ENCODE assay signal across 21 cellular contexts in genomic region chr1:220011620-220012019, GRCh38. TPM values are rescaled to one million over a fixed set of nuclear protein-coding genes. Genes with fewer than 3 reads are reported as not detected.
DNase-seq lines count a peak whose midpoint lies in the region; ATAC-seq and TF ChIP-seq lines count a peak whose summit lies in the region.
"Had no signal": no experiment of that assay in that cellular context is flagged by ENCODE, and none has a peak within 500 bp of the region (broad histone marks: within the 10 kb centered on the region; RNA-seq: fewer than 3 reads in every experiment).

No MANE protein-coding gene starts in this region.

- POLR2A ChIA-PET in activated CD4-positive, alpha-beta T cell treated with anti-CD3 and anti-CD28 coated beads for 36 hours (lab: Charles Lee): no interaction called here

- peak overlapping the region; percentile 54 to 61 for H3K27ac ChIP-seq in tibial artery
- H3K27ac ChIP-seq: 22Rv1, C4-2B, RWPE1 had no signal

- H3K4me1 ChIP-seq in tibial artery: peaks cover 0 to 27% (median 10%) of the 10 kb centered on the region in 4 donors

- H3K27me3 ChIP-seq in tibial artery: no peaks in the 10 kb centered on the region

- H3K4me1 Mint-ChIP-seq in activated CD4-positive, alpha-beta T cell treated with anti-CD3 and anti-CD28 coated beads for 36 hours: peaks cover 19% of the 10 kb centered on the region
- peaks cover 32% of the 10 kb centered on the region for H3K4me1 Mint-ChIP-seq in chondrocyte (ENCODE audit: low read depth)

- H3K4me3 ChIP-seq in tibial artery: no peak overlapping the region

- H3K27ac Mint-ChIP-seq in activated CD4-positive, alpha-beta T cell treated with anti-CD3 and anti-CD28 coated beads for 36 hours: no peak overlapping the region
- H3K27ac Mint-ChIP-seq in chondrocyte (ENCODE audit: unreplicated experiment): peak overlapping the region; percentile 71

- TF ChIP-seq CTCF in chondrocyte (IDR thresholded peaks at IDR 0.05) (no peak), tibial artery (IDR thresholded peaks at IDR 0.05) (no peak)

- DNase-seq in activated CD4-positive, alpha-beta T cell treated with anti-CD3 and anti-CD28 coated beads for 36 hours: no peak
- no peak for DNase-seq in activated CD4-positive, alpha-beta T cell treated with anti-CD3 and anti-CD28 coated beads for 48 hours
- DNase-seq in NCI-H460 (ENCODE audit: extremely low read depth, low read depth) (peak; percentile 8), chondrocyte (ENCODE audit: low spot score) (no peak), tibial artery (no peak), medulla oblongata (ENCODE audit: extremely low spot score) (no peak)
- DNase-seq: AML-193, DMS79 treated with DMSO at 0.1 percent for 48 hours, GDM1, GOT3, MV-4-11, NCI-H1436, NCI-H1930, NCI-H226, NCI-H524 treated with DMSO at 0.1 percent for 48 hours, SIG-M5 had no signal

- H3K4me3 Mint-ChIP-seq in activated CD4-positive, alpha-beta T cell treated with anti-CD3 and anti-CD28 coated beads for 36 hours: no peak overlapping the region
- H3K4me3 Mint-ChIP-seq in chondrocyte (ENCODE audit: unreplicated experiment): no peak overlapping the region

- CTCF ChIA-PET in activated CD4-positive, alpha-beta T cell treated with anti-CD3 and anti-CD28 coated beads for 36 hours (lab: Charles Lee): interaction anchor here (0.8 to 1.4 kb wide), 2 partner anchors 15 to 18 kb away, joined by 3 read pairs; no protein-coding TSS in a partner anchor

- H3K27me3 Mint-ChIP-seq in activated CD4-positive, alpha-beta T cell treated with anti-CD3 and anti-CD28 coated beads for 36 hours: no peaks in the 10 kb centered on the region
- H3K27me3 Mint-ChIP-seq in chondrocyte (ENCODE audit: low read depth): no peaks in the 10 kb centered on the region

- H3K36me3 ChIP-seq in tibial artery: peaks cover 33 to 80% (median 38%) of the 10 kb centered on the region in 3 donors

- intact Hi-C loops in activated CD4-positive, alpha-beta T cell treated with anti-CD3 and anti-CD28 coated beads for 36 hours (cut with DNase I, micrococcal nuclease): no loop called here
- intact Hi-C loops in tibial artery (cut with DNase I; ENCODE audit: low total_unique reads): no loop called here

- H3K9me3 Mint-ChIP-seq in activated CD4-positive, alpha-beta T cell treated with anti-CD3 and anti-CD28 coated beads for 36 hours (ENCODE audit: low read depth): no peaks in the 10 kb centered on the region
- no peaks in the 10 kb centered on the region for H3K9me3 Mint-ChIP-seq in chondrocyte (ENCODE audit: low read depth)

- H3K9me3 ChIP-seq in tibial artery: no peaks in the 10 kb centered on the region

- H3K36me3 Mint-ChIP-seq in activated CD4-positive, alpha-beta T cell treated with anti-CD3 and anti-CD28 coated beads for 36 hours (ENCODE audit: low read depth): peaks cover 56% of the 10 kb centered on the region
- peaks cover 30% of the 10 kb centered on the region for H3K36me3 Mint-ChIP-seq in chondrocyte (ENCODE audit: low read depth)

- peak; percentile 51 for ATAC-seq in activated CD4-positive, alpha-beta T cell treated with anti-CD3 and anti-CD28 coated beads for 36 hours
- ATAC-seq in GM21528 (IDR thresholded peaks at IDR 0.05; ENCODE audit: low FRiP score, unreplicated experiment) (no peak), GM18519 (IDR thresholded peaks at IDR 0.05; ENCODE audit: low FRiP score, unreplicated experiment) (no peak)

RNA-seq across cellular contexts. Expression of gene EPRS1, which starts 34.7 kb away (rescaled TPM):
- total RNA-seq in activated CD4-positive, alpha-beta T cell treated with anti-CD3 and anti-CD28 coated beads for 36 hours: 100 to 1,000 TPM; 229 to 301 TPM
- total RNA-seq in NCI-H460 (2014; rRNA removed; shearing (Covaris generic)): 355 and 364 TPM in 2 replicates
- 84.7 and 111 TPM in 2 replicates for polyA plus RNA-seq in NCI-H460 (2014; cell fraction: nucleus; rRNA removed)
- total RNA-seq in chondrocyte: 134 to 181 TPM (median 178 TPM) in 3 replicates
